22 cellular contexts compared by ENCODE assay signal in the genomic region with DNA sequence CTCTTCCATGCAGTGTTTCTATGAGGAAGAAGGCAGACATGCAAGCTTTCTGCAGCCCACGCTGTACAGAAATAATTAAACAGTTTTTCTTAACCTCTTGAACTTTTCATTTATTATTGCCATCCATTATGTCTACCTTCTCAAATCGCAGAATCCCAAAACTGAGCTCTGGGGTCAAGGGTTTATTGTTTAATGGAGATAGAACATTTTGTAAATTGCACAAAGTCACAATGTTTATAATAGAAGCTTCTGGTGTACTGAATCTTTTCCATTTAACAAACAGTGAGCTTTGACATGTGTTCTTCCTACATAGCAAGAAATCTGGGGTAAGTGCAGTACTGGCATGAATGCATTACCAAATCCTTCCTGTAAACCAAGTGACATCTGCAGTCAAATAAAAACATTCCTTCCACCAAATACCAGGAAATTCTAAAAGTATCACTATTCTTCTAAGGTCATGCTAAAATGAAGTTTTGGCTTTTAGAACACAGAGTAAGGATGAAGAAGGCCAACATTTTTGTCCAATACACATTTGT.
DNase-seq lines count a peak whose midpoint lies in the region; ATAC-seq, FAIRE-seq and TF ChIP-seq lines count a peak whose summit lies in the region.
"Had no signal": no experiment of that assay in that cellular context is flagged by ENCODE, and none has a peak within 500 bp of the region (broad histone marks: within the 10 kb centered on the region; RNA-seq: fewer than 3 reads in every experiment).

No MANE protein-coding gene starts in this region.

- no peak overlapping the region for H3K4me3 ChIP-seq in endothelial cell of umbilical vein (replicated peaks in 1 of 3; ENCODE audit: insufficient read depth in 1 of 3, low read depth in 1 of 3, low read length in 3 of 3)
- H3K4me3 ChIP-seq in lower lobe of right lung, result no peak overlapping the region
- H3K4me3 ChIP-seq in subcutaneous abdominal adipose tissue (ENCODE audit: low read depth in 1 of 5, low read length in 5 of 5), result no peak overlapping the region
- H3K4me3 ChIP-seq: cardiac muscle cell had no signal

- CTCF ChIA-PET in endothelial cell of umbilical vein (lab: Charles Lee), result interaction anchor here (0.9 to 5.3 kb wide), 23 partner anchors 11 to 812 kb away, joined by 3 to 76 read pairs (median 4); no protein-coding TSS in a partner anchor

- no peak overlapping the region for H2AFZ ChIP-seq in endothelial cell of umbilical vein (ENCODE audit: low read depth, low read length)
- H2AFZ ChIP-seq: parathyroid adenoma had no signal

- H3K79me2 ChIP-seq in endothelial cell of umbilical vein (ENCODE audit: control insufficient read depth, insufficient read depth, low read length), result no peaks in the 10 kb centered on the region
- H3K79me2 ChIP-seq: parathyroid adenoma had no signal

- H3K9me1 ChIP-seq in endothelial cell of umbilical vein (replicated peaks; ENCODE audit: control insufficient read depth, extremely low read depth, insufficient read depth, low read length), result no peaks in the 10 kb centered on the region

- H3K9me3 ChIP-seq in endothelial cell of umbilical vein (replicated peaks; ENCODE audit: control insufficient read depth, insufficient read depth, low read length) (no peaks in the 10 kb centered on the region), lower lobe of right lung (no peaks in the 10 kb centered on the region), subcutaneous abdominal adipose tissue (ENCODE audit: control insufficient read depth in 5 of 5, low read length in 5 of 5) (no peaks in the 10 kb centered on the region)

- H3K9ac ChIP-seq in endothelial cell of umbilical vein (replicated peaks; ENCODE audit: extremely low read depth, insufficient read depth, low read length), result no peak overlapping the region
- no peak overlapping the region for H3K9ac ChIP-seq in subcutaneous abdominal adipose tissue (ENCODE audit: low read length in 5 of 5)
- H3K9ac ChIP-seq: parathyroid adenoma had no signal

- peak overlapping the region; percentile 25 for H3K4me2 ChIP-seq in endothelial cell of umbilical vein (ENCODE audit: insufficient read depth, low read length)

- H3K27me3 ChIP-seq in endothelial cell of umbilical vein (ENCODE audit: control insufficient read depth in 2 of 2, insufficient read depth in 2 of 2, low read length in 2 of 2), result no peaks in the 10 kb centered on the region
- H3K27me3 ChIP-seq in lower lobe of right lung (ENCODE audit: low read depth), result no peaks in the 10 kb centered on the region
- no peaks in the 10 kb centered on the region for H3K27me3 ChIP-seq in subcutaneous abdominal adipose tissue (ENCODE audit: control insufficient read depth in 5 of 5, insufficient read depth in 4 of 5, low read length in 5 of 5)
- H3K27me3 ChIP-seq: cardiac muscle cell had no signal

- H4K20me1 ChIP-seq in endothelial cell of umbilical vein (replicated peaks; ENCODE audit: control insufficient read depth, extremely low read depth, insufficient read depth, low read length), result no peaks in the 10 kb centered on the region

- intact Hi-C loops in endothelial cell of umbilical vein (cut with micrococcal nuclease) (no loop called here), lower lobe of right lung (cut with DNase I) (no loop called here)

- H3K4me1 ChIP-seq in endothelial cell of umbilical vein (ENCODE audit: control insufficient read depth, extremely low read depth, insufficient read depth, low read length) (peaks cover 43% of the 10 kb centered on the region), lower lobe of right lung (peaks cover 35% of the 10 kb centered on the region), subcutaneous abdominal adipose tissue (ENCODE audit: control insufficient read depth in 5 of 5, insufficient read depth in 5 of 5, low read length in 5 of 5) (peaks cover 2 to 32% (median 13%) of the 10 kb centered on the region in 5 donors)
- H3K4me1 ChIP-seq: parathyroid adenoma had no signal

- TF ChIP-seq CTCF in endothelial cell of umbilical vein (IDR thresholded peaks at IDR 0.05; ENCODE audit: extremely low read depth in 1 of 2, insufficient read depth in 1 of 2, low read depth in 1 of 2, low read length in 2 of 2) (no peak), lower lobe of right lung (IDR thresholded peaks at IDR 0.05) (no peak)

- H3K36me3 ChIP-seq in endothelial cell of umbilical vein (ENCODE audit: control insufficient read depth in 2 of 2, extremely low read depth in 1 of 2, insufficient read depth in 2 of 2, low read length in 2 of 2), result no peaks in the 10 kb centered on the region
- H3K36me3 ChIP-seq in lower lobe of right lung, result no peaks in the 10 kb centered on the region
- no peaks in the 10 kb centered on the region for H3K36me3 ChIP-seq in subcutaneous abdominal adipose tissue (ENCODE audit: control insufficient read depth in 5 of 5, insufficient read depth in 5 of 5, low read length in 5 of 5)
- H3K36me3 ChIP-seq: cardiac muscle cell had no signal

- H3K27ac ChIP-seq in endothelial cell of umbilical vein (ENCODE audit: insufficient read depth, low read depth, low read length) (no peak overlapping the region), lower lobe of right lung (no peak overlapping the region), subcutaneous abdominal adipose tissue (ENCODE audit: low read depth, low read length) (peak overlapping the region; percentile 32)
- H3K27ac ChIP-seq: cardiac muscle cell, epithelial cell of prostate, parathyroid adenoma had no signal

- POLR2A ChIA-PET in endothelial cell of umbilical vein (lab: Charles Lee), result interaction anchor here (1.2 kb wide), 1 partner anchor 415 kb away, joined by 3 read pairs; no protein-coding TSS in a partner anchor

- TF ChIP-seq POLR2A in endothelial cell of umbilical vein (IDR thresholded peaks at IDR 0.05; ENCODE audit: low read depth, low read length), result no peak

- no peak for FAIRE-seq in endothelial cell of umbilical vein (lab: Jason Lieb, UNC)
- FAIRE-seq: GM19239 had no signal

- dilution Hi-C loops in endothelial cell of umbilical vein (cut with MboI; ENCODE audit: extremely low pct_ligation_motif_present, low sequenced_read_pairs), result loop anchor here (25.0 kb wide), 1 partner anchor 799 kb away; no protein-coding TSS in a partner anchor

- peak; percentile 58 for DNase-seq in EH (ENCODE audit: low read depth)
- peak; percentile 53 for DNase-seq in endothelial cell of umbilical vein (ENCODE audit: low read depth, low spot score)
- no peak for DNase-seq in lower lobe of right lung
- DNase-seq in NCI-H2107 treated with DMSO at 0.1 percent for 48 hours (lab: John Stamatoyannopoulos, UW; ENCODE audit: unreplicated experiment), result no peak
- no peak for DNase-seq in AG08396 (ENCODE audit: low spot score)
- DNase-seq in NCI-H1092 (lab: John Stamatoyannopoulos, UW), result no peak
- DNase-seq in GM03348 (ENCODE audit: low spot score), result no peak
- DNase-seq: activated CD8-positive, alpha-beta memory T cell treated with anti-CD3 and anti-CD28 coated beads for 24 hours; activated naive CD4-positive, alpha-beta T cell treated with Interleukin-2 at 50 U/mL for 16 hours; activated T-cell treated with anti-CD3 and anti-CD28 coated beads, Interleukin-2, amount 50 U/mL, for 4 hours; amygdala; DND-41; HFFc6; natural killer cell; NCI-H2029; SHP77; T-helper 1 cell had no signal

- no TSS peak for BruUV-seq in endothelial cell of umbilical vein (replicated peaks; lab: Mats Ljungman, UMichigan)

- peak; percentile 39 to 55 for ATAC-seq in lower lobe of right lung
- ATAC-seq: activated T-cell treated with anti-CD3 and anti-CD28 coated beads, Interleukin-2, amount 50 U/mL, for 4 hours; natural killer cell had no signal

TF ChIP-seq in endothelial cell of umbilical vein, 7 proteins besides CTCF, POLR2A, EP300 and RAD21:
- TF ChIP-seq, protein P1, sequence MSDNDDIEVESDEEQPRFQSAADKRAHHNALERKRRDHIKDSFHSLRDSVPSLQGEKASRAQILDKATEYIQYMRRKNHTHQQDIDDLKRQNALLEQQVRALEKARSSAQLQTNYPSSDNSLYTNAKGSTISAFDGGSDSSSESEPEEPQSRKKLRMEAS (IDR thresholded peaks at IDR 0.05; ENCODE audit: insufficient read depth, insufficient read length), result no peak
- TF ChIP-seq FOS (IDR thresholded peaks at IDR 0.05; ENCODE audit: borderline replicate concordance, insufficient read depth, low read length) (no peak), POLR2AphosphoS5 (IDR thresholded peaks at IDR 0.05; ENCODE audit: insufficient read depth, low read depth, low read length) (no peak), MYC (IDR thresholded peaks at IDR 0.05; ENCODE audit: low read depth, low read length) (no peak), GATA2 (IDR thresholded peaks at IDR 0.05; ENCODE audit: insufficient read depth, insufficient read length, low read depth, low read length) (no peak), EZH2 (IDR thresholded peaks at IDR 0.05; ENCODE audit: borderline replicate concordance, low read depth, low read length, severe bottlenecking) (no peak), JUN (IDR thresholded peaks at IDR 0.05; ENCODE audit: borderline replicate concordance, insufficient read depth, insufficient read length, low read depth) (no peak)

Comparison
In these comparisons a context has a peak if more than half of its experiments do, and no peak if none do; other contexts are left out.
1. DNase-seq: peak in EH (single experiment) and endothelial cell of umbilical vein (single experiment); none in lower lobe of right lung (single experiment), NCI-H2107 treated with DMSO at 0.1 percent for 48 hours (single experiment), AG08396 (single experiment), NCI-H1092 (single experiment) and GM03348 (single experiment).